ENCODE assay signal across 14 cellular contexts in the genomic region with DNA sequence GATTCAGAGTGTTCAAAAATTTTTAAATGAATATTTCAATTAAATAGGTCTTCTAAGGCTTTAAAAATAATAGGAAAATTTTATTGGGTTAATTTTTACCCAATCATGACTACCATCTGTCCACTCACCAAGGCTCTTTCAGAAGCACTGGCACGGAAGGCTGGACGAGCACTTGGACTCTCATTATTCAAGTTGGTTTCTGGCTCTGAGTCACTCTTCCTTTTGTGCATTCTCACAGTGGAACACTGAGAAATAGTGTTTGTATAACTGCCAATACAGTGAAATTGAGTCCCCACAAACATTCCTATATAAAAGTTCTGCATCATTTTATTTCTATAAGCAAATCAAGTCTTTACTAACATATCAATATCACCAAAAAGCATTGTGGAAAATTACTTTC.
DNase-seq lines count a peak whose midpoint lies in the region; ATAC-seq and TF ChIP-seq lines count a peak whose summit lies in the region.
"Had no signal": no experiment of that assay in that cellular context is flagged by ENCODE, and none has a peak within 500 bp of the region (broad histone marks: within the 10 kb centered on the region; RNA-seq: fewer than 3 reads in every experiment).

No MANE protein-coding gene starts in this region.

- DNase-seq in GM12865 (ENCODE audit: low read depth) (peak; percentile 4), SK-N-MC (ENCODE audit: low read depth, low spot score) (no peak), fibroblast of peridontal ligament (ENCODE audit: extremely low read depth) (peak; percentile 87), renal cortical epithelial cell (ENCODE audit: low read depth) (peak; percentile 95), ureter (ENCODE audit: low spot score) (no peak), tibial artery (no peak), HAP-1 (ENCODE audit: low spot score in 2 of 2) (no peak)
- DNase-seq: aorta, esophagus squamous epithelium, NCI-H2029, retina, transverse colon had no signal

- in situ Hi-C loops in HAP-1 (cut with MboI; ENCODE audit: low sequenced_read_pairs), result no loop called here

- no peak overlapping the region for H3K27ac ChIP-seq in SK-N-MC
- H3K27ac ChIP-seq in tibial artery, result no peak overlapping the region
- H3K27ac ChIP-seq: esophagus squamous epithelium, transverse colon had no signal

- intact Hi-C loops in tibial artery (cut with DNase I; ENCODE audit: low total_unique reads), result no loop called here

- H3K9me3 ChIP-seq in SK-N-MC (ENCODE audit: low read depth, low read length) (no peaks in the 10 kb centered on the region), tibial artery (no peaks in the 10 kb centered on the region), HAP-1 (no peaks in the 10 kb centered on the region)
- H3K9me3 ChIP-seq: esophagus squamous epithelium, transverse colon had no signal

- H3K9ac ChIP-seq in SK-N-MC (ENCODE audit: insufficient read length), result no peak overlapping the region

- H3K4me1 ChIP-seq in tibial artery, result no peaks in the 10 kb centered on the region
- H3K4me1 ChIP-seq in HAP-1, result no peaks in the 10 kb centered on the region
- H3K4me1 ChIP-seq: esophagus squamous epithelium had no signal

- TF ChIP-seq CTCF in GM12865 (IDR thresholded peaks at IDR 0.05; ENCODE audit: insufficient read depth, low read depth, low read length, missing control alignments), result no peak
- TF ChIP-seq CTCF in tibial artery (IDR thresholded peaks at IDR 0.05), result no peak

- H3K4me3 ChIP-seq in GM12865 (ENCODE audit: low read depth, low read length) (no peak overlapping the region), SK-N-MC (0 out of 2 replicates have a peak overlapping the region, but pooled peaks have one; percentile 56), tibial artery (no peak overlapping the region), HAP-1 (no peak overlapping the region)
- H3K4me3 ChIP-seq: esophagus squamous epithelium, lung, transverse colon had no signal

- ATAC-seq in HG03457 (IDR thresholded peaks at IDR 0.05; ENCODE audit: unreplicated experiment), result no peak

- no peaks in the 10 kb centered on the region for H3K36me3 ChIP-seq in SK-N-MC (ENCODE audit: insufficient read depth, low read length)
- H3K36me3 ChIP-seq in tibial artery, result no peaks in the 10 kb centered on the region
- H3K36me3 ChIP-seq in HAP-1 (replicated peaks), result no peaks in the 10 kb centered on the region
- H3K36me3 ChIP-seq: esophagus squamous epithelium, transverse colon had no signal

- H3K27me3 ChIP-seq in tibial artery (no peaks in the 10 kb centered on the region), HAP-1 (ENCODE audit: low read depth) (no peaks in the 10 kb centered on the region)
- H3K27me3 ChIP-seq: esophagus squamous epithelium, transverse colon had no signal

Comparison
In these comparisons a context has a peak if more than half of its experiments do, and no peak if none do; other contexts are left out.
1. DNase-seq: peak in GM12865 (single experiment), fibroblast of peridontal ligament (single experiment) and renal cortical epithelial cell (single experiment); none in SK-N-MC (single experiment), ureter (single experiment), tibial artery (0 of 2) and HAP-1 (0 of 2).